Comparison of ENCODE assay signal across 8 cellular contexts in genomic region chr1:176206961-176207902, GRCh38. TPM values are rescaled to one million over a fixed set of nuclear protein-coding genes. Genes with fewer than 3 reads are reported as not detected.
DNase-seq lines count a peak whose midpoint lies in the region; ATAC-seq and TF ChIP-seq lines count a peak whose summit lies in the region.

COP1 (minus strand) TSS chr1:176207286; CDS start chr1:176206978, 308 bp downstream.

- no peaks in the 10 kb centered on the region for H3K36me3 ChIP-seq in gastroesophageal sphincter

- H3K4me3 ChIP-seq in HFF-Myc (replicated peaks; ENCODE audit: low read depth, low read length) (peak within 1 kb of the TSS; percentile 61), gastroesophageal sphincter (peak within 1 kb of the TSS; percentile 84 to 99)

- H3K27ac Mint-ChIP-seq in activated naive CD4-positive, alpha-beta T cell treated with anti-CD3 and anti-CD28 coated beads for 36 hours = peak within 1 kb of the TSS; percentile 98

- H3K27me3 Mint-ChIP-seq in activated naive CD4-positive, alpha-beta T cell treated with anti-CD3 and anti-CD28 coated beads for 36 hours (ENCODE audit: low read depth) = no peaks in the 10 kb centered on the region

- peaks cover 21% of the 10 kb centered on the region for H3K36me3 Mint-ChIP-seq in activated naive CD4-positive, alpha-beta T cell treated with anti-CD3 and anti-CD28 coated beads for 36 hours (ENCODE audit: low read depth)

- peak within 1 kb of the TSS; percentile 98 for H3K4me3 Mint-ChIP-seq in activated naive CD4-positive, alpha-beta T cell treated with anti-CD3 and anti-CD28 coated beads for 36 hours

- peak; percentile 96 for ATAC-seq in gastroesophageal sphincter

- DNase-seq in GM04504 (ENCODE audit: low read depth) (peak; percentile 87), HFF-Myc (ENCODE audit: extremely low read depth, low read depth) (peak; percentile 83), NAMALWA (ENCODE audit: low spot score) (peak; percentile 100), SK-N-DZ (ENCODE audit: low spot score) (peak; percentile 94), non-pigmented ciliary epithelial cell (ENCODE audit: low read depth) (peak; percentile 70), superior temporal gyrus (ENCODE audit: extremely low spot score) (peak; percentile 99)
- peak; percentile 97 for DNase-seq in activated naive CD4-positive, alpha-beta T cell treated with anti-CD3 and anti-CD28 coated beads for 36 hours

- no peak for TF ChIP-seq EP300 in gastroesophageal sphincter (IDR thresholded peaks at IDR 0.05)

- H3K27ac ChIP-seq in gastroesophageal sphincter = peak within 1 kb of the TSS; percentile 88 to 99 (median 96)

- peaks cover 30% of the 10 kb centered on the region for H3K4me1 Mint-ChIP-seq in activated naive CD4-positive, alpha-beta T cell treated with anti-CD3 and anti-CD28 coated beads for 36 hours (ENCODE audit: low read depth)

- CTCF ChIA-PET in activated naive CD4-positive, alpha-beta T cell treated with anti-CD3 and anti-CD28 coated beads for 36 hours (lab: Charles Lee) = no interaction called here

- 0% methylated on average over 1 to 5 of the region's 92 CpGs for WGBS in gastroesophageal sphincter (ENCODE audit: low coverage in 1 of 2), 2 donors

- peak; percentile 70 to 87 for TF ChIP-seq POLR2A in gastroesophageal sphincter (IDR thresholded peaks at IDR 0.05)

- H3K4me1 ChIP-seq in gastroesophageal sphincter = peaks cover 5 to 50% (median 18%) of the 10 kb centered on the region in 3 donors

- H3K9me3 ChIP-seq in gastroesophageal sphincter = no peaks in the 10 kb centered on the region

- TF ChIP-seq CTCF in HFF-Myc (IDR thresholded peaks at IDR 0.05; ENCODE audit: low read depth, low read length, missing control alignments) (no peak), gastroesophageal sphincter (IDR thresholded peaks at IDR 0.05) (peak in 3 of 4 experiments; percentile 18 to 36 (median 23))

- intact Hi-C loops in activated naive CD4-positive, alpha-beta T cell treated with anti-CD3 and anti-CD28 coated beads for 36 hours (cut with micrococcal nuclease) = loop anchor here (1.0 to 5.0 kb wide), 6 partner anchors 34 to 1208 kb away; partner anchors contain the start of genes CACYBP and MRPS14

- no peaks in the 10 kb centered on the region for H3K9me3 Mint-ChIP-seq in activated naive CD4-positive, alpha-beta T cell treated with anti-CD3 and anti-CD28 coated beads for 36 hours

- H3K27me3 ChIP-seq in gastroesophageal sphincter = no peaks in the 10 kb centered on the region

RNA-seq across cellular contexts. Expression of gene COP1, which starts in this region (rescaled TPM):
- polyA plus RNA-seq in SK-N-DZ (2014; cell fraction: cytosol; rRNA removed) = 39.6 and 46.9 TPM in 2 replicates
- polyA plus RNA-seq in SK-N-DZ (2014; cell fraction: nucleus; rRNA removed) = 21.9 and 26.2 TPM in 2 replicates
- 10 to 100 TPM; 37.4 to 37.6 TPM for total RNA-seq in activated naive CD4-positive, alpha-beta T cell treated with anti-CD3 and anti-CD28 coated beads for 36 hours
- total RNA-seq in gastroesophageal sphincter = 10 to 100 TPM; 37.7 to 51.4 (median 44.8) TPM

Comparison
In these comparisons a context has a peak if more than half of its experiments do, and no peak if none do; other contexts are left out.
1. Peak in every context shown above with its lines: DNase-seq, ATAC-seq, H3K4me3 ChIP-seq and H3K27ac ChIP-seq.